In the genomic region with DNA sequence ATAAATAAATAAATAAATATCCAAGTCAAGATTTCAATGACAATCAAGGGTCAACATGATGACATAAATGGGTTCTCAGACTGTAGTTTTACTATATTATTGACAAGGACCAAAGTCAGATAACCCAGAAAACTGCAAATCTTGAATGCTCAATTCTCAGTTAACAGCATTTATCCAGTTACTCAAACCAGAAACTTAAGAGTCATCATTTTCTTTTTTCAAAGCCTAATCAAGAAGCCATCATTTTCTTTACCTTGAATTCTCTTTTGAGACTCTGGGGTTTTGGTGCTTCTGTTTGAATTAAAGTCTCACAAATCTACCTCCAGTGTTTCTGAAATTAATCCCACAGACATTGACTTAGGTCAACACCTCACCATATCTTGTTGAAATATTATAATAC, we compare ENCODE assay signal across 31 cellular contexts.
"Had no signal": no experiment of that assay in that cellular context is flagged by ENCODE, and none has a peak within 500 bp of the region (broad histone marks: within the 10 kb centered on the region; RNA-seq: fewer than 3 reads in every experiment).

No MANE protein-coding gene starts in this region.

- H3K4me3 Mint-ChIP-seq: natural killer cell; nephron; neural progenitor cell; stimulated activated memory B cell treated with anti-CD40 and anti-IgM and Interleukin-4, amounts not matched to agents 10 μg/mL and 1 μg/mL and 100 μg/mL, for 72 hours; stimulated activated naive CD8-positive, alpha-beta T cell treated with anti-CD3 and anti-CD28 coated beads, Interleukin-15, amount 100 ng/mL, for 72 hours; type B pancreatic cell had no signal

- H3K27me3 ChIP-seq: neural progenitor cell, ovary, spleen, suprapubic skin, testis, tibial artery, transverse colon, upper lobe of right lung, uterus had no signal

- H3K27ac ChIP-seq: neural progenitor cell, ovary, parathyroid adenoma, psoas muscle, skin epidermis, spleen, suprapubic skin, testis, tibial artery, transverse colon, upper lobe of right lung, uterus had no signal

- H3K9me3 ChIP-seq: ovary, psoas muscle, spleen, suprapubic skin, testis, tibial artery, transverse colon, upper lobe of right lung, uterus had no signal

- H3K27me3 Mint-ChIP-seq: progenitor cell of endocrine pancreas; stimulated activated memory B cell treated with anti-CD40 and anti-IgM and Interleukin-4, amounts not matched to agents 10 μg/mL and 1 μg/mL and 100 μg/mL, for 72 hours; stimulated activated naive CD8-positive, alpha-beta T cell treated with anti-CD3 and anti-CD28 coated beads, Interleukin-15, amount 100 ng/mL, for 72 hours; type B pancreatic cell had no signal

- ATAC-seq: natural killer cell; psoas muscle; right cardiac atrium; sciatic nerve; stimulated activated memory B cell treated with anti-CD40 and anti-IgM and Interleukin-4, amounts not matched to agents 10 μg/mL and 1 μg/mL and 100 μg/mL, for 72 hours; stimulated activated naive CD8-positive, alpha-beta T cell treated with anti-CD3 and anti-CD28 coated beads, Interleukin-15, amount 100 ng/mL, for 72 hours; stimulated activated naive CD8-positive, alpha-beta T cell treated with anti-CD3 and anti-CD28 coated beads, Interleukin-15, Interleukin-2, amounts not matched to agents 100 U/mL and 50 U/mL, for 24 hours; upper lobe of right lung had no signal

- H3K79me2 ChIP-seq: parathyroid adenoma had no signal

- H3K9me3 Mint-ChIP-seq: natural killer cell; nephron; neural progenitor cell; stimulated activated memory B cell treated with anti-CD40 and anti-IgM and Interleukin-4, amounts not matched to agents 10 μg/mL and 1 μg/mL and 100 μg/mL, for 72 hours; stimulated activated naive CD8-positive, alpha-beta T cell treated with anti-CD3 and anti-CD28 coated beads, Interleukin-15, amount 100 ng/mL, for 72 hours; type B pancreatic cell had no signal

- H3K4me2 ChIP-seq: neural progenitor cell, smooth muscle cell had no signal

- H3K4me1 ChIP-seq: neural progenitor cell, parathyroid adenoma, psoas muscle, spleen, suprapubic skin, testis, tibial artery, transverse colon, upper lobe of right lung, uterus had no signal

- DNase-seq: natural killer cell; occipital lobe; ovary; posterior cingulate gyrus; psoas muscle; right cardiac atrium; spleen; stimulated activated CD4-positive, alpha-beta T cell treated with anti-CD3 and anti-CD28 coated beads, Interleukin-12 subunit alpha, Interleukin-12 subunit beta, amount 100 ng/mL, for 4 hours; stimulated activated CD4-positive, alpha-beta T cell treated with anti-CD3 and anti-CD28 coated beads, Interleukin-1b, Interleukin-23, amount 100 ng/mL, for 48 hours; stimulated activated CD4-positive, alpha-beta T cell treated with anti-CD3 and anti-CD28 coated beads, Interleukin-4, amount 100 ng/mL, for 1 hour; stimulated activated CD4-positive, alpha-beta T cell treated with anti-CD3 and anti-CD28 coated beads, Interleukin-4, amount 100 ng/mL, for 4 hours; stimulated activated CD8-positive, alpha-beta memory T cell treated with anti-CD3 and anti-CD28 coated beads, Interleukin-4, amount 100 ng/mL, for 48 hours; stimulated activated naive CD4-positive, alpha-beta T cell; stimulated activated naive CD8-positive, alpha-beta T cell treated with anti-CD3 and anti-CD28 coated beads, Interleukin-15, amount 100 ng/mL, for 72 hours; stimulated activated naive CD8-positive, alpha-beta T cell treated with anti-CD3 and anti-CD28 coated beads, Interleukin-15, Interleukin-2, amounts not matched to agents 100 U/mL and 50 U/mL, for 24 hours; substantia nigra; testis; tibial artery; transverse colon; upper lobe of right lung; uterus had no signal

- H3K36me3 ChIP-seq: neural progenitor cell, ovary, uterus had no signal

- H3K4me3 ChIP-seq: neural progenitor cell, ovary, psoas muscle, skin epidermis, smooth muscle cell, spleen, suprapubic skin, testis, tibial artery, transverse colon, upper lobe of right lung, uterus had no signal

- H3K9ac ChIP-seq: neural progenitor cell, parathyroid adenoma had no signal

- H2AFZ ChIP-seq: neural progenitor cell, parathyroid adenoma had no signal

- H3K27ac Mint-ChIP-seq: nephron; neural progenitor cell; progenitor cell of endocrine pancreas; stimulated activated memory B cell treated with anti-CD40 and anti-IgM and Interleukin-4, amounts not matched to agents 10 μg/mL and 1 μg/mL and 100 μg/mL, for 72 hours; type B pancreatic cell had no signal

- H3K4me1 Mint-ChIP-seq: nephron; neural progenitor cell; stimulated activated memory B cell treated with anti-CD40 and anti-IgM and Interleukin-4, amounts not matched to agents 10 μg/mL and 1 μg/mL and 100 μg/mL, for 72 hours; stimulated activated naive CD8-positive, alpha-beta T cell treated with anti-CD3 and anti-CD28 coated beads, Interleukin-15, amount 100 ng/mL, for 72 hours had no signal
